18 cellular contexts compared by ENCODE assay signal in the genomic region with DNA sequence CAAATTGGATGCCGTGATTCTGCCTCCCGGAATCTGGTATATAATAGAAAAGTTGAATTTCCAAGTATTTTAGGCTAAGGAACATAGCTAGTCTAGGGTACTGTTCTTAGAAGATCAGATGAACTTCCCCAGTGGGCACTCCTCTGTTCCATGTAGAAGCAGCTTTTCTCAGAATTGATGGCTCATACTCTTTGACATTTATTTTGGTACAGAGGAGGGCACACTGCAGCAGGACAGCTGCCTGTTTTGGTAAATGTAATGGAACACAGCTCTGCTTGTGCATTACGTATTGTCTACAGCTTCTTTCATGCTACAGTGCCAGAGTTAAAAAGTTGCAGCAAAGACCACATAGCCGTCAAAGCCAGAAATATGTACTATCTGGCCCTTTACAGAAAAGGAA. TPM values are rescaled to one million over a fixed set of nuclear protein-coding genes. Genes with fewer than 3 reads are reported as not detected.
DNase-seq lines count a peak whose midpoint lies in the region; ATAC-seq lines count a peak whose summit lies in the region.
"Had no signal": no experiment of that assay in that cellular context is flagged by ENCODE, and none has a peak within 500 bp of the region (broad histone marks: within the 10 kb centered on the region; RNA-seq: fewer than 3 reads in every experiment).

No MANE protein-coding gene starts in this region.

- peaks cover 25% of the 10 kb centered on the region for H3K36me3 Mint-ChIP-seq in activated CD4-positive, alpha-beta T cell treated with anti-CD3 and anti-CD28 coated beads for 36 hours (ENCODE audit: low read depth)
- peaks cover 49% of the 10 kb centered on the region for H3K36me3 Mint-ChIP-seq in activated T-helper 1 cell treated with anti-CD3 and anti-CD28 coated beads, Interleukin-12 subunit alpha, Interleukin-12 subunit beta, Interleukin-2, Interleukin-4 antibody, amounts not matched to agents 30 ng/mL and 10 ng/mL and 1 ng/mL, durations not matched to agents 14 hours and 24 hours and 36 hours (ENCODE audit: low read depth)
- peaks cover 27 to 31% of the 10 kb centered on the region in 2 donors for H3K36me3 Mint-ChIP-seq in naive B cell

- peaks cover 50% of the 10 kb centered on the region for H3K4me1 ChIP-seq in BLaER1

- H3K4me3 ChIP-seq in BLaER1 = no peak overlapping the region
- H3K4me3 ChIP-seq: GM23248 had no signal

- 0 out of 2 replicates have a peak overlapping the region, but pooled peaks have one; percentile 64 for H3K27ac ChIP-seq in BLaER1
- H3K27ac ChIP-seq: GM23248 had no signal

- no peak for DNase-seq in activated CD4-positive, alpha-beta T cell treated with anti-CD3 and anti-CD28 coated beads for 36 hours
- no peak for DNase-seq in activated CD4-positive, alpha-beta T cell treated with anti-CD3 and anti-CD28 coated beads, Interleukin-2, amount 50 U/mL, for 1 hour
- DNase-seq in activated T-helper 1 cell treated with anti-CD3 and anti-CD28 coated beads, Interleukin-12 subunit alpha, Interleukin-12 subunit beta, Interleukin-2, Interleukin-4 antibody, amounts not matched to agents 30 ng/mL and 10 ng/mL and 1 ng/mL, durations not matched to agents 14 hours and 24 hours and 36 hours (ENCODE audit: low spot score) = no peak
- DNase-seq in naive B cell (peak; percentile 19), Ammon's horn (ENCODE audit: low spot score) (no peak), NCI-H82 (lab: John Stamatoyannopoulos, UW) (no peak)
- no peak for DNase-seq in stimulated activated naive CD4-positive, alpha-beta T cell treated with Interleukin-2 at 50 U/mL for 16 hours (lab: John Stamatoyannopoulos, UW)
- DNase-seq: 8988T; DND-41; GM23248; HCEC 1CT; KBM-7; MV-4-11; NCI-H1417; NCI-H1930; NCI-H526 treated with DMSO at 0.1 percent for 48 hours; NK-92 treated with Interleukin-12 subunit alpha and Interleukin-12 subunit beta, amount 100 ng/mL, for 24 hours had no signal

- H3K36me3 ChIP-seq in BLaER1 = peaks cover 56% of the 10 kb centered on the region

- no peaks in the 10 kb centered on the region for H3K9me3 ChIP-seq in BLaER1

- H4K20me1 ChIP-seq in BLaER1 = peaks cover 34% of the 10 kb centered on the region

- H3K4me2 ChIP-seq in BLaER1 = no peak overlapping the region

- no peak overlapping the region for H3K9ac ChIP-seq in BLaER1
- H3K9ac ChIP-seq: GM23248 had no signal

- peaks cover 43% of the 10 kb centered on the region for H3K4me1 Mint-ChIP-seq in activated CD4-positive, alpha-beta T cell treated with anti-CD3 and anti-CD28 coated beads for 36 hours
- peaks cover 27% of the 10 kb centered on the region for H3K4me1 Mint-ChIP-seq in activated T-helper 1 cell treated with anti-CD3 and anti-CD28 coated beads, Interleukin-12 subunit alpha, Interleukin-12 subunit beta, Interleukin-2, Interleukin-4 antibody, amounts not matched to agents 30 ng/mL and 10 ng/mL and 1 ng/mL, durations not matched to agents 14 hours and 24 hours and 36 hours (ENCODE audit: low read depth)
- peaks cover 51 to 72% (median 66%) of the 10 kb centered on the region in 3 donors for H3K4me1 Mint-ChIP-seq in naive B cell

- H3K27me3 ChIP-seq in BLaER1 = no peaks in the 10 kb centered on the region

- H3K27ac Mint-ChIP-seq in activated CD4-positive, alpha-beta T cell treated with anti-CD3 and anti-CD28 coated beads for 36 hours = peak overlapping the region; percentile 55
- peak overlapping the region; percentile 44 for H3K27ac Mint-ChIP-seq in activated T-helper 1 cell treated with anti-CD3 and anti-CD28 coated beads, Interleukin-12 subunit alpha, Interleukin-12 subunit beta, Interleukin-2, Interleukin-4 antibody, amounts not matched to agents 30 ng/mL and 10 ng/mL and 1 ng/mL, durations not matched to agents 14 hours and 24 hours and 36 hours
- peak overlapping the region in 3 of 6 donors; percentile 40 to 96 (median 83) for H3K27ac Mint-ChIP-seq in naive B cell

- intact Hi-C loops in activated CD4-positive, alpha-beta T cell treated with anti-CD3 and anti-CD28 coated beads for 36 hours (cut with DNase I, micrococcal nuclease) = no loop called here
- intact Hi-C loops in activated T-helper 1 cell treated with anti-CD3 and anti-CD28 coated beads, Interleukin-12 subunit alpha, Interleukin-12 subunit beta, Interleukin-2, Interleukin-4 antibody, amounts not matched to agents 30 ng/mL and 10 ng/mL and 1 ng/mL, durations not matched to agents 14 hours and 24 hours and 36 hours (cut with micrococcal nuclease) = no loop called here

- no peaks in the 10 kb centered on the region for H3K27me3 Mint-ChIP-seq in activated CD4-positive, alpha-beta T cell treated with anti-CD3 and anti-CD28 coated beads for 36 hours
- no peaks in the 10 kb centered on the region for H3K27me3 Mint-ChIP-seq in activated T-helper 1 cell treated with anti-CD3 and anti-CD28 coated beads, Interleukin-12 subunit alpha, Interleukin-12 subunit beta, Interleukin-2, Interleukin-4 antibody, amounts not matched to agents 30 ng/mL and 10 ng/mL and 1 ng/mL, durations not matched to agents 14 hours and 24 hours and 36 hours (ENCODE audit: insufficient read depth)
- H3K27me3 Mint-ChIP-seq in naive B cell = no peaks in the 10 kb centered on the region

- no peaks in the 10 kb centered on the region for H3K9me3 Mint-ChIP-seq in activated CD4-positive, alpha-beta T cell treated with anti-CD3 and anti-CD28 coated beads for 36 hours (ENCODE audit: low read depth)
- H3K9me3 Mint-ChIP-seq in activated T-helper 1 cell treated with anti-CD3 and anti-CD28 coated beads, Interleukin-12 subunit alpha, Interleukin-12 subunit beta, Interleukin-2, Interleukin-4 antibody, amounts not matched to agents 30 ng/mL and 10 ng/mL and 1 ng/mL, durations not matched to agents 14 hours and 24 hours and 36 hours = no peaks in the 10 kb centered on the region
- no peaks in the 10 kb centered on the region for H3K9me3 Mint-ChIP-seq in naive B cell

- no peak overlapping the region for H3K4me3 Mint-ChIP-seq in activated CD4-positive, alpha-beta T cell treated with anti-CD3 and anti-CD28 coated beads for 36 hours
- H3K4me3 Mint-ChIP-seq in activated T-helper 1 cell treated with anti-CD3 and anti-CD28 coated beads, Interleukin-12 subunit alpha, Interleukin-12 subunit beta, Interleukin-2, Interleukin-4 antibody, amounts not matched to agents 30 ng/mL and 10 ng/mL and 1 ng/mL, durations not matched to agents 14 hours and 24 hours and 36 hours = no peak overlapping the region
- peak overlapping the region in 1 of 8 donors; percentile 25 for H3K4me3 Mint-ChIP-seq in naive B cell

- peak; percentile 63 for ATAC-seq in activated CD4-positive, alpha-beta T cell treated with anti-CD3 and anti-CD28 coated beads for 36 hours
- ATAC-seq in naive B cell (ENCODE audit: low read depth in 2 of 2) = no peak

- POLR2A ChIA-PET in activated CD4-positive, alpha-beta T cell treated with anti-CD3 and anti-CD28 coated beads for 36 hours (lab: Charles Lee) = no interaction called here

- CTCF ChIA-PET in activated CD4-positive, alpha-beta T cell treated with anti-CD3 and anti-CD28 coated beads for 36 hours (lab: Charles Lee) = interaction anchor here (0.8 to 3.6 kb wide), 5 partner anchors 8 to 555 kb away, joined by 3 to 32 read pairs (median 3); no protein-coding TSS in a partner anchor

RNA-seq across cellular contexts. Expression of a gene that starts 10.8 kb away (rescaled TPM):
- total RNA-seq in activated CD4-positive, alpha-beta T cell treated with anti-CD3 and anti-CD28 coated beads for 36 hours = 10 to 100 TPM; 27.2 to 35.8 TPM
- 25.1 and 27.3 TPM in 2 replicates for total RNA-seq in activated T-helper 1 cell treated with anti-CD3 and anti-CD28 coated beads, Interleukin-12 subunit alpha, Interleukin-12 subunit beta, Interleukin-2, Interleukin-4 antibody, amounts not matched to agents 30 ng/mL and 10 ng/mL and 1 ng/mL, durations not matched to agents 14 hours and 24 hours and 36 hours
- 100 to 1,000 TPM; 196 to 315 (median 230) TPM for polyA plus RNA-seq in naive B cell (ENCODE audit: low read depth in 6 of 6)
